In the genomic region with DNA sequence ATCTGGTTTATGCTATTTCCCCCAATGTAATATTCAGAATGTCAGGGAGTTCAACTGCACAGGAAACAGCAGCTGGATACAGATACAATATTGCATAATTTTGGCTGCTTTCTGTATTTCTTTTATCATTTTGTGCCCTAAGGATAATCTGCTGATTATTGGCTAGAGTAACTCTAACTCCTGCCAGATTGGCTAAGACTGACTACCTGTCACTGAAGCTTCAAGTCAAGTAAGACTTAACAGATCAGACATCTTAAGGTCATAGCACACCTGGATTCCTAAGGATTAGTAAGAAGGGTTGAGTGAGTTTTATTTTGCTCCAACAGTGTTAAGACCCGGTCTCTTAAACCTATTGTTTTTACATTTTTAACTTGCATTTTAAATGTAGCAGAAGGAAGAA, we compare ENCODE assay signal across 17 cellular contexts.
DNase-seq lines count a peak whose midpoint lies in the region; ATAC-seq and TF ChIP-seq lines count a peak whose summit lies in the region.
"Had no signal": no experiment of that assay in that cellular context is flagged by ENCODE, and none has a peak within 500 bp of the region (broad histone marks: within the 10 kb centered on the region; RNA-seq: fewer than 3 reads in every experiment).

No MANE protein-coding gene starts in this region.

- intact Hi-C loops in naive thymus-derived CD4-positive, alpha-beta T cell (cut with micrococcal nuclease), result loop anchor here (5.0 kb wide), 2 partner anchors 193 to 443 kb away; a partner anchor contains a TSS
- intact Hi-C loops in head of caudate nucleus (cut with DNase I), result no loop called here

- no peak overlapping the region for H3K4me3 Mint-ChIP-seq in activated T-cell treated with anti-CD3 and anti-CD28 coated beads, Interleukin-2, amount 50 U/mL, for 24 hours
- H3K4me3 Mint-ChIP-seq in activated T-cell treated with anti-CD3 and anti-CD28 coated beads, Interleukin-2, amount 50 U/mL, for 4 hours, result no peak overlapping the region
- peak overlapping the region; percentile 7 for H3K4me3 Mint-ChIP-seq in activated CD8-positive, alpha-beta T cell treated with anti-CD3 and anti-CD28 coated beads, Interleukin-2, amount 10 ng/mL, durations not matched to agents 7 days and 5 days
- peak overlapping the region in 9 of 10 donors; percentile 2 to 69 (median 45) for H3K4me3 Mint-ChIP-seq in naive thymus-derived CD4-positive, alpha-beta T cell
- H3K4me3 Mint-ChIP-seq: HFFc6 had no signal

- H3K27me3 ChIP-seq in naive thymus-derived CD4-positive, alpha-beta T cell (ENCODE audit: control insufficient read depth in 2 of 2, insufficient read depth in 2 of 2, low read length in 2 of 2), result no peaks in the 10 kb centered on the region
- H3K27me3 ChIP-seq in hepatocyte (no peaks in the 10 kb centered on the region), neuronal stem cell (ENCODE audit: control insufficient read depth in 3 of 3, insufficient read depth in 3 of 3, low read depth in 1 of 3, low read length in 3 of 3) (no peaks in the 10 kb centered on the region)

- peaks cover 4 to 51% of the 10 kb centered on the region in 2 donors for H3K4me1 ChIP-seq in naive thymus-derived CD4-positive, alpha-beta T cell (ENCODE audit: control insufficient read depth in 2 of 2, insufficient read depth in 2 of 2, low read length in 2 of 2)
- H3K4me1 ChIP-seq in hepatocyte (ENCODE audit: insufficient read depth), result no peaks in the 10 kb centered on the region
- H3K4me1 ChIP-seq in neuronal stem cell (ENCODE audit: control insufficient read depth in 2 of 2, insufficient read depth in 1 of 2, low read depth in 1 of 2, low read length in 2 of 2), result no peaks in the 10 kb centered on the region
- H3K4me1 ChIP-seq: Caco-2 had no signal

- TF ChIP-seq CTCF in hepatocyte (IDR thresholded peaks at IDR 0.05; ENCODE audit: poor library complexity), result no peak

- H2AK5ac ChIP-seq in neuronal stem cell (ENCODE audit: low read depth, low read length), result no peak overlapping the region

- no peak overlapping the region for H2BK5ac ChIP-seq in neuronal stem cell (ENCODE audit: low read length)

- H3K79me1 ChIP-seq in neuronal stem cell (ENCODE audit: low read depth, low read length), result no peaks in the 10 kb centered on the region

- no peak overlapping the region for H2BK120ac ChIP-seq in neuronal stem cell (ENCODE audit: low read depth, low read length)

- no peaks in the 10 kb centered on the region for H3K9me2 ChIP-seq in hepatocyte (replicated peaks; ENCODE audit: insufficient read depth)

- CTCF ChIA-PET in activated CD8-positive, alpha-beta T cell treated with anti-CD3 and anti-CD28 coated beads, Interleukin-2, amount 10 ng/mL, durations not matched to agents 7 days and 5 days (lab: Charles Lee), result no interaction called here
- CTCF ChIA-PET in naive thymus-derived CD4-positive, alpha-beta T cell (lab: Charles Lee), result no interaction called here

- H4K91ac ChIP-seq in neuronal stem cell (ENCODE audit: low read depth, low read length, poor library complexity), result no peak overlapping the region

- ATAC-seq in activated T-cell treated with anti-CD3 and anti-CD28 coated beads, Interleukin-2, amount 50 U/mL, for 4 hours, result no peak
- ATAC-seq in activated CD8-positive, alpha-beta T cell treated with anti-CD3 and anti-CD28 coated beads, Interleukin-2, amount 10 ng/mL, durations not matched to agents 7 days and 5 days, result no peak
- no peak for ATAC-seq in naive thymus-derived CD4-positive, alpha-beta T cell

- no peak overlapping the region for H4K8ac ChIP-seq in neuronal stem cell (ENCODE audit: low read depth, low read length)

- H3K4me3 ChIP-seq in naive thymus-derived CD4-positive, alpha-beta T cell (ENCODE audit: low read length), result no peak overlapping the region
- H3K4me3 ChIP-seq in hepatocyte (no peak overlapping the region), neuronal stem cell (ENCODE audit: low read length in 2 of 2) (no peak overlapping the region)

- H3K27me3 Mint-ChIP-seq in activated T-cell treated with anti-CD3 and anti-CD28 coated beads, Interleukin-2, amount 50 U/mL, for 24 hours, result peaks cover 39% of the 10 kb centered on the region
- H3K27me3 Mint-ChIP-seq in activated T-cell treated with anti-CD3 and anti-CD28 coated beads, Interleukin-2, amount 50 U/mL, for 4 hours (ENCODE audit: low read depth), result no peaks in the 10 kb centered on the region
- H3K27me3 Mint-ChIP-seq in activated CD8-positive, alpha-beta T cell treated with anti-CD3 and anti-CD28 coated beads, Interleukin-2, amount 10 ng/mL, durations not matched to agents 7 days and 5 days (ENCODE audit: low read depth), result no peaks in the 10 kb centered on the region
- H3K27me3 Mint-ChIP-seq in naive thymus-derived CD4-positive, alpha-beta T cell, result no peaks in the 10 kb centered on the region

- H3K27ac ChIP-seq in naive thymus-derived CD4-positive, alpha-beta T cell (ENCODE audit: low read depth, low read length), result no peak overlapping the region
- H3K27ac ChIP-seq in hepatocyte (no peak overlapping the region), neuronal stem cell (replicated peaks; ENCODE audit: low read length) (no peak overlapping the region)
- H3K27ac ChIP-seq: C4-2B had no signal

- H2AFZ ChIP-seq in hepatocyte (no peak overlapping the region), neuronal stem cell (ENCODE audit: low read length) (no peak overlapping the region)

- no peaks in the 10 kb centered on the region for H3K9me3 ChIP-seq in naive thymus-derived CD4-positive, alpha-beta T cell (ENCODE audit: control insufficient read depth in 2 of 3, low read length in 3 of 3)
- H3K9me3 ChIP-seq in hepatocyte (ENCODE audit: low read depth) (no peaks in the 10 kb centered on the region), neuronal stem cell (replicated peaks in 1 of 2; ENCODE audit: control insufficient read depth in 2 of 2, insufficient read depth in 1 of 2, low read depth in 1 of 2, low read length in 2 of 2) (no peaks in the 10 kb centered on the region)
- H3K9me3 ChIP-seq: Caco-2 had no signal

- no peak overlapping the region for H3K9ac ChIP-seq in neuronal stem cell (ENCODE audit: low read depth, low read length, poor library complexity)

- peaks cover 52% of the 10 kb centered on the region for H3K4me1 Mint-ChIP-seq in activated T-cell treated with anti-CD3 and anti-CD28 coated beads, Interleukin-2, amount 50 U/mL, for 24 hours (ENCODE audit: low read depth)
- H3K4me1 Mint-ChIP-seq in activated T-cell treated with anti-CD3 and anti-CD28 coated beads, Interleukin-2, amount 50 U/mL, for 4 hours (ENCODE audit: low read depth), result peaks cover 50% of the 10 kb centered on the region
- H3K4me1 Mint-ChIP-seq in activated CD8-positive, alpha-beta T cell treated with anti-CD3 and anti-CD28 coated beads, Interleukin-2, amount 10 ng/mL, durations not matched to agents 7 days and 5 days (ENCODE audit: low read depth), result peaks cover 54% of the 10 kb centered on the region
- peaks cover 19 to 56% (median 55%) of the 10 kb centered on the region in 7 donors for H3K4me1 Mint-ChIP-seq in naive thymus-derived CD4-positive, alpha-beta T cell

- peak overlapping the region; percentile 16 for H3K27ac Mint-ChIP-seq in activated T-cell treated with anti-CD3 and anti-CD28 coated beads, Interleukin-2, amount 50 U/mL, for 24 hours
- H3K27ac Mint-ChIP-seq in activated CD8-positive, alpha-beta T cell treated with anti-CD3 and anti-CD28 coated beads, Interleukin-2, amount 10 ng/mL, durations not matched to agents 7 days and 5 days, result peak overlapping the region; percentile 75
- peak overlapping the region in 8 of 9 donors; percentile 14 to 96 (median 78) for H3K27ac Mint-ChIP-seq in naive thymus-derived CD4-positive, alpha-beta T cell
- H3K27ac Mint-ChIP-seq: HFFc6 had no signal

- H3K4ac ChIP-seq in neuronal stem cell (ENCODE audit: low read length), result no peak overlapping the region

- H3K4me2 ChIP-seq in hepatocyte, result no peak overlapping the region
- H3K4me2 ChIP-seq in neuronal stem cell (ENCODE audit: insufficient read depth, low read length, poor library complexity, severe bottlenecking), result no peak overlapping the region

- H3K36me3 ChIP-seq in naive thymus-derived CD4-positive, alpha-beta T cell (ENCODE audit: control insufficient read depth in 2 of 3, insufficient read depth in 3 of 3, low read length in 3 of 3), result no peaks in the 10 kb centered on the region
- H3K36me3 ChIP-seq in hepatocyte (replicated peaks; ENCODE audit: insufficient read depth, low read depth), result no peaks in the 10 kb centered on the region
- no peaks in the 10 kb centered on the region for H3K36me3 ChIP-seq in neuronal stem cell (replicated peaks in 1 of 2; ENCODE audit: control insufficient read depth in 2 of 2, insufficient read depth in 2 of 2, low read length in 2 of 2)

- POLR2A ChIA-PET in activated CD8-positive, alpha-beta T cell treated with anti-CD3 and anti-CD28 coated beads, Interleukin-2, amount 10 ng/mL, durations not matched to agents 7 days and 5 days (lab: Charles Lee), result no interaction called here
- POLR2A ChIA-PET in naive thymus-derived CD4-positive, alpha-beta T cell (lab: Charles Lee), result no interaction called here

- 65% methylated on average over 1 of the region's 1 CpG for WGBS in hepatocyte (ENCODE audit: low lambda C conversion rate, missing lambda C conversion rate)
- WGBS in neuronal stem cell (ENCODE audit: extremely low coverage in 2 of 2, insufficient read length in 2 of 2, insufficient replicate concordance in 1 of 2), 2 donors, result no CpG with 5 or more reads among the region's 1 CpG

- no peak overlapping the region for H3K23ac ChIP-seq in neuronal stem cell (ENCODE audit: low read depth, low read length, poor library complexity)

- no peak overlapping the region for H3K14ac ChIP-seq in neuronal stem cell (ENCODE audit: low read length)

- H3K9me3 Mint-ChIP-seq in activated T-cell treated with anti-CD3 and anti-CD28 coated beads, Interleukin-2, amount 50 U/mL, for 24 hours, result peaks cover 3% of the 10 kb centered on the region
- no peaks in the 10 kb centered on the region for H3K9me3 Mint-ChIP-seq in activated T-cell treated with anti-CD3 and anti-CD28 coated beads, Interleukin-2, amount 50 U/mL, for 4 hours
- H3K9me3 Mint-ChIP-seq in activated CD8-positive, alpha-beta T cell treated with anti-CD3 and anti-CD28 coated beads, Interleukin-2, amount 10 ng/mL, durations not matched to agents 7 days and 5 days (ENCODE audit: insufficient read depth), result no peaks in the 10 kb centered on the region
- peaks cover 0 to 19% (median 5%) of the 10 kb centered on the region in 11 donors for H3K9me3 Mint-ChIP-seq in naive thymus-derived CD4-positive, alpha-beta T cell

- no peak overlapping the region for H3K18ac ChIP-seq in neuronal stem cell (ENCODE audit: low read length)

- DNase-seq in activated T-cell treated with anti-CD3 and anti-CD28 coated beads, Interleukin-2, amount 50 U/mL, for 24 hours, result no peak
- no peak for DNase-seq in activated T-cell treated with anti-CD3 and anti-CD28 coated beads, Interleukin-2, amount 50 U/mL, for 4 hours
- DNase-seq in MV-4-11 (lab: John Stamatoyannopoulos, UW) (peak; percentile 38), hepatocyte (ENCODE audit: low spot score) (no peak), head of caudate nucleus (no peak), neuronal stem cell (ENCODE audit: low spot score) (no peak)
- DNase-seq in activated CD8-positive, alpha-beta T cell treated with anti-CD3 and anti-CD28 coated beads, Interleukin-2, amount 10 ng/mL, durations not matched to agents 7 days and 5 days, result no peak
- DNase-seq in naive thymus-derived CD4-positive, alpha-beta T cell, result no peak
- DNase-seq: Caco-2, EL, HFFc6, KBM-7, NCI-H1436, NCI-H2081, NCI-H748 treated with DMSO at 0.1 percent for 48 hours, OCI-M1 had no signal

- H2BK15ac ChIP-seq in neuronal stem cell (ENCODE audit: low read length), result no peak overlapping the region

- H4K20me1 ChIP-seq in hepatocyte (ENCODE audit: insufficient read depth, poor library complexity, severe bottlenecking), result no peaks in the 10 kb centered on the region

- H3K79me2 ChIP-seq in hepatocyte, result no peaks in the 10 kb centered on the region

- no peak overlapping the region for H2BK12ac ChIP-seq in neuronal stem cell (ENCODE audit: low read length)

- H3K36me3 Mint-ChIP-seq in activated T-cell treated with anti-CD3 and anti-CD28 coated beads, Interleukin-2, amount 50 U/mL, for 24 hours (ENCODE audit: low read depth), result no peaks in the 10 kb centered on the region
- no peaks in the 10 kb centered on the region for H3K36me3 Mint-ChIP-seq in activated T-cell treated with anti-CD3 and anti-CD28 coated beads, Interleukin-2, amount 50 U/mL, for 4 hours (ENCODE audit: insufficient read depth)
- H3K36me3 Mint-ChIP-seq in activated CD8-positive, alpha-beta T cell treated with anti-CD3 and anti-CD28 coated beads, Interleukin-2, amount 10 ng/mL, durations not matched to agents 7 days and 5 days (ENCODE audit: low read depth), result peaks cover 20% of the 10 kb centered on the region
- H3K36me3 Mint-ChIP-seq in naive thymus-derived CD4-positive, alpha-beta T cell, result peaks cover 0 to 25% (median 0%) of the 10 kb centered on the region in 5 donors

Comparison
In these comparisons a context has a peak if more than half of its experiments do, and no peak if none do; other contexts are left out.
1. H3K27ac Mint-ChIP-seq: peak in every context shown above with its lines; median percentile 78 in naive thymus-derived CD4-positive, alpha-beta T cell; 75 in activated CD8-positive, alpha-beta T cell treated with anti-CD3 and anti-CD28 coated beads, Interleukin-2, amount 10 ng/mL, durations not matched to agents 7 days and 5 days; 16 in activated T-cell treated with anti-CD3 and anti-CD28 coated beads, Interleukin-2, amount 50 U/mL, for 24 hours.
2. H3K4me3 Mint-ChIP-seq: peak in activated CD8-positive, alpha-beta T cell treated with anti-CD3 and anti-CD28 coated beads, Interleukin-2, amount 10 ng/mL, durations not matched to agents 7 days and 5 days (single experiment) and naive thymus-derived CD4-positive, alpha-beta T cell (9 of 10); none in activated T-cell treated with anti-CD3 and anti-CD28 coated beads, Interleukin-2, amount 50 U/mL, for 24 hours (single experiment) and activated T-cell treated with anti-CD3 and anti-CD28 coated beads, Interleukin-2, amount 50 U/mL, for 4 hours (single experiment).